ENCODE assay signal across 25 cellular contexts in genomic region chr4:10237131-10237530, GRCh38.
"Had no signal": no experiment of that assay in that cellular context is flagged by ENCODE, and none has a peak within 500 bp of the region (broad histone marks: within the 10 kb centered on the region; RNA-seq: fewer than 3 reads in every experiment).

No MANE protein-coding gene starts in this region.

- FAIRE-seq: astrocyte had no signal

- H3K4me3 ChIP-seq: Peyer's patch, SJCRH30 had no signal

- H3K4me3 Mint-ChIP-seq: activated CD4-positive, alpha-beta memory T cell treated with anti-CD3 and anti-CD28 coated beads for 36 hours; activated CD4-positive, alpha-beta T cell treated with anti-CD3 and anti-CD28 coated beads, Interleukin-2, amount 10 ng/mL, durations not matched to agents 7 days and 5 days; activated naive CD4-positive, alpha-beta T cell treated with anti-CD3 and anti-CD28 coated beads for 36 hours; activated naive CD8-positive, alpha-beta T cell; activated T-cell treated with anti-CD3 and anti-CD28 coated beads, Interleukin-2, amount 50 U/mL, for 4 hours; brain; central memory CD8-positive, alpha-beta T cell; T-helper 2 cell treated with Interferon-gamma antibody and Interleukin-4, amounts not matched to agents 5 μg/mL and 100 μg/mL, for 36 hours; WTC11 had no signal

- H3K36me3 Mint-ChIP-seq: activated CD4-positive, alpha-beta memory T cell treated with anti-CD3 and anti-CD28 coated beads for 36 hours; activated naive CD8-positive, alpha-beta T cell; brain had no signal

- H3K27me3 Mint-ChIP-seq: activated CD4-positive, alpha-beta memory T cell treated with anti-CD3 and anti-CD28 coated beads for 36 hours; activated naive CD8-positive, alpha-beta T cell had no signal

- DNase-seq: activated CD4-positive, alpha-beta memory T cell treated with anti-CD3 and anti-CD28 coated beads for 36 hours; activated CD4-positive, alpha-beta T cell treated with anti-CD3 and anti-CD28 coated beads, Interleukin-2, amount 10 ng/mL, durations not matched to agents 7 days and 5 days; activated CD4-positive, CD25-positive, alpha-beta regulatory T cell treated with anti-CD3 and anti-CD28 coated beads, Interleukin-2, amount 50 U/mL, for 72 hours; activated CD8-positive, alpha-beta memory T cell treated with anti-CD3 and anti-CD28 coated beads for 24 hours; activated effector memory CD4-positive, alpha-beta T cell treated with anti-CD3 and anti-CD28 coated beads, Interleukin-2, amount 50 U/mL, for 16 hours; activated naive CD4-positive, alpha-beta T cell treated with anti-CD3 and anti-CD28 coated beads for 36 hours; activated T-cell treated with anti-CD3 and anti-CD28 coated beads, Interleukin-2, amount 50 U/mL, for 4 hours; amygdala; KG1; NCI-H1092; NCI-H1417; NCI-H2029; NCI-H446; NCI-H524; Peyer's patch; Right ventricle myocardium superior; SK-N-SH had no signal

- H3K27me3 ChIP-seq: Peyer's patch, SJCRH30 had no signal

- H3K27ac Mint-ChIP-seq: activated CD4-positive, alpha-beta memory T cell treated with anti-CD3 and anti-CD28 coated beads for 36 hours; activated CD4-positive, alpha-beta T cell treated with anti-CD3 and anti-CD28 coated beads, Interleukin-2, amount 10 ng/mL, durations not matched to agents 7 days and 5 days; activated naive CD4-positive, alpha-beta T cell treated with anti-CD3 and anti-CD28 coated beads for 36 hours; activated naive CD8-positive, alpha-beta T cell; brain; T-helper 2 cell treated with Interferon-gamma antibody and Interleukin-4, amounts not matched to agents 5 μg/mL and 100 μg/mL, for 36 hours; WTC11 had no signal

- H3K9me3 ChIP-seq: Peyer's patch, SJCRH30, SK-N-SH had no signal

- H3K4me1 ChIP-seq: Peyer's patch had no signal

- H3K27ac ChIP-seq: Peyer's patch, RWPE1, SJCRH30 had no signal

- H3K36me3 ChIP-seq: Peyer's patch, SJCRH30 had no signal

- H3K9me3 Mint-ChIP-seq: activated CD4-positive, alpha-beta memory T cell treated with anti-CD3 and anti-CD28 coated beads for 36 hours; activated CD4-positive, alpha-beta T cell treated with anti-CD3 and anti-CD28 coated beads, Interleukin-2, amount 10 ng/mL, durations not matched to agents 7 days and 5 days; activated naive CD4-positive, alpha-beta T cell treated with anti-CD3 and anti-CD28 coated beads for 36 hours; activated T-cell treated with anti-CD3 and anti-CD28 coated beads, Interleukin-2, amount 50 U/mL, for 4 hours; brain; central memory CD8-positive, alpha-beta T cell; T-helper 2 cell treated with Interferon-gamma antibody and Interleukin-4, amounts not matched to agents 5 μg/mL and 100 μg/mL, for 36 hours had no signal

- H3K4me1 Mint-ChIP-seq: activated CD4-positive, alpha-beta T cell treated with anti-CD3 and anti-CD28 coated beads, Interleukin-2, amount 10 ng/mL, durations not matched to agents 7 days and 5 days; central memory CD8-positive, alpha-beta T cell; WTC11 had no signal
